Comparison of ENCODE assay signal across 8 cellular contexts in genomic region chr5:17282283-17283120, GRCh38.
DNase-seq lines count a peak whose midpoint lies in the region; ATAC-seq, FAIRE-seq and TF ChIP-seq lines count a peak whose summit lies in the region.

No MANE protein-coding gene starts in this region.

- H3K27me3 ChIP-seq in mesenchymal stem cell (ENCODE audit: control insufficient read depth in 1 of 2, insufficient read depth in 1 of 2, low read length in 2 of 2), result no peaks in the 10 kb centered on the region

- peak overlapping the region in 1 of 5 experiments; percentile 48 for H3K4me3 Mint-ChIP-seq in brain

- no peak overlapping the region for H3K4me3 ChIP-seq in mesenchymal stem cell (ENCODE audit: insufficient read depth in 1 of 2, low read depth in 1 of 2, low read length in 2 of 2)

- H3K9me3 ChIP-seq in mesenchymal stem cell (ENCODE audit: control insufficient read depth, low read length), result no peaks in the 10 kb centered on the region

- H3K4me2 ChIP-seq in mesenchymal stem cell (ENCODE audit: low read length, poor library complexity, severe bottlenecking), result no peak overlapping the region

- no peak overlapping the region for H3K18ac ChIP-seq in mesenchymal stem cell (ENCODE audit: low read depth in 1 of 2, low read length in 2 of 2)

- H2BK120ac ChIP-seq in mesenchymal stem cell (ENCODE audit: low read depth, low read length), result no peak overlapping the region

- H3K23ac ChIP-seq in mesenchymal stem cell (ENCODE audit: low read length in 2 of 2), result no peak overlapping the region

- no peaks in the 10 kb centered on the region for H3K27me3 Mint-ChIP-seq in brain

- peaks cover 4 to 18% of the 10 kb centered on the region in 2 experiments for H3K36me3 ChIP-seq in mesenchymal stem cell (ENCODE audit: control insufficient read depth in 1 of 2, insufficient read depth in 2 of 2, low read depth in 1 of 2, low read length in 2 of 2)

- peaks cover 0 to 3% (median 0%) of the 10 kb centered on the region in 5 experiments for H3K9me3 Mint-ChIP-seq in brain

- no peak overlapping the region for H2AK5ac ChIP-seq in mesenchymal stem cell (ENCODE audit: low read length, severe bottlenecking)

- intact Hi-C loops in Right ventricle myocardium inferior (cut with DNase I), result no loop called here

- 63% methylated on average over 4 of the region's 6 CpGs for WGBS in mesenchymal stem cell

- no peak overlapping the region for H2BK15ac ChIP-seq in mesenchymal stem cell (ENCODE audit: low read depth, poor library complexity, severe bottlenecking)

- H3K4ac ChIP-seq in mesenchymal stem cell (ENCODE audit: low read depth in 1 of 2, low read length in 2 of 2), result no peak overlapping the region

- no peak overlapping the region for H2BK12ac ChIP-seq in mesenchymal stem cell (ENCODE audit: low read length in 2 of 2)

- H3K27ac ChIP-seq in mesenchymal stem cell (ENCODE audit: low read length, poor library complexity, severe bottlenecking), result no peak overlapping the region

- H3K9ac ChIP-seq in mesenchymal stem cell (ENCODE audit: low read length), result no peak overlapping the region

- H4K8ac ChIP-seq in mesenchymal stem cell (ENCODE audit: low read length), result no peak overlapping the region

- no peak overlapping the region for H2AFZ ChIP-seq in mesenchymal stem cell (ENCODE audit: low read depth, low read length)

- DNase-seq in CD1c-positive myeloid dendritic cell (ENCODE audit: extremely low spot score), result peak; percentile 5
- DNase-seq in mesenchymal stem cell, result no peak
- DNase-seq in frontal cortex (ENCODE audit: low spot score in 2 of 2), result no peak
- no peak for DNase-seq in iPS-NIHi7 (ENCODE audit: extremely low spot score)
- DNase-seq in Right ventricle myocardium inferior (ENCODE audit: missing footprints), result no peak

- FAIRE-seq in frontal cortex (lab: Jason Lieb, UNC), result no peak

- no peak overlapping the region for H2BK5ac ChIP-seq in mesenchymal stem cell (ENCODE audit: low read depth, low read length, poor library complexity, severe bottlenecking)

- no peak overlapping the region for H3K14ac ChIP-seq in mesenchymal stem cell (ENCODE audit: low read length in 2 of 2)

- H3K27ac Mint-ChIP-seq in brain, result peak overlapping the region in 3 of 5 experiments; percentile 12 to 78 (median 15)

- H3K79me1 ChIP-seq in mesenchymal stem cell (replicated peaks; ENCODE audit: low read length, poor library complexity, severe bottlenecking), result peaks cover 4% of the 10 kb centered on the region

- H3K4me1 ChIP-seq in mesenchymal stem cell (ENCODE audit: control insufficient read depth, insufficient read depth, low read depth, low read length), result no peaks in the 10 kb centered on the region

- ATAC-seq in GM19452 (IDR thresholded peaks at IDR 0.05; ENCODE audit: unreplicated experiment), result peak; percentile 97
- ATAC-seq in HG03354 (IDR thresholded peaks at IDR 0.05; ENCODE audit: poor library complexity, severe bottlenecking, unreplicated experiment), result peak; percentile 98
- no peak for ATAC-seq in Right ventricle myocardium inferior

- H3K36me3 Mint-ChIP-seq in brain, result peaks cover 18% of the 10 kb centered on the region

- H3K4me1 Mint-ChIP-seq in brain, result peaks cover 34% of the 10 kb centered on the region

- no peak overlapping the region for H4K91ac ChIP-seq in mesenchymal stem cell (ENCODE audit: low read length)

- no peak for TF ChIP-seq CTCF in brain (conservative IDR thresholded peaks at IDR 0.05)
